In genomic region chr13:33402975-33403374, GRCh38 we compare ENCODE assay signal across 2 cellular contexts.
TF ChIP-seq lines count a peak whose summit lies in the region.

No MANE protein-coding gene starts in this region.

TF ChIP-seq in GM23338, 12 proteins besides CTCF, POLR2A, EP300 and RAD21:
- TF ChIP-seq, protein P1, sequence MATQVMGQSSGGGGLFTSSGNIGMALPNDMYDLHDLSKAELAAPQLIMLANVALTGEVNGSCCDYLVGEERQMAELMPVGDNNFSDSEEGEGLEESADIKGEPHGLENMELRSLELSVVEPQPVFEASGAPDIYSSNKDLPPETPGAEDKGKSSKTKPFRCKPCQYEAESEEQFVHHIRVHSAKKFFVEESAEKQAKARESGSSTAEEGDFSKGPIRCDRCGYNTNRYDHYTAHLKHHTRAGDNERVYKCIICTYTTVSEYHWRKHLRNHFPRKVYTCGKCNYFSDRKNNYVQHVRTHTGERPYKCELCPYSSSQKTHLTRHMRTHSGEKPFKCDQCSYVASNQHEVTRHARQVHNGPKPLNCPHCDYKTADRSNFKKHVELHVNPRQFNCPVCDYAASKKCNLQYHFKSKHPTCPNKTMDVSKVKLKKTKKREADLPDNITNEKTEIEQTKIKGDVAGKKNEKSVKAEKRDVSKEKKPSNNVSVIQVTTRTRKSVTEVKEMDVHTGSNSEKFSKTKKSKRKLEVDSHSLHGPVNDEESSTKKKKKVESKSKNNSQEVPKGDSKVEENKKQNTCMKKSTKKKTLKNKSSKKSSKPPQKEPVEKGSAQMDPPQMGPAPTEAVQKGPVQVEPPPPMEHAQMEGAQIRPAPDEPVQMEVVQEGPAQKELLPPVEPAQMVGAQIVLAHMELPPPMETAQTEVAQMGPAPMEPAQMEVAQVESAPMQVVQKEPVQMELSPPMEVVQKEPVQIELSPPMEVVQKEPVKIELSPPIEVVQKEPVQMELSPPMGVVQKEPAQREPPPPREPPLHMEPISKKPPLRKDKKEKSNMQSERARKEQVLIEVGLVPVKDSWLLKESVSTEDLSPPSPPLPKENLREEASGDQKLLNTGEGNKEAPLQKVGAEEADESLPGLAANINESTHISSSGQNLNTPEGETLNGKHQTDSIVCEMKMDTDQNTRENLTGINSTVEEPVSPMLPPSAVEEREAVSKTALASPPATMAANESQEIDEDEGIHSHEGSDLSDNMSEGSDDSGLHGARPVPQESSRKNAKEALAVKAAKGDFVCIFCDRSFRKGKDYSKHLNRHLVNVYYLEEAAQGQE (IDR thresholded peaks at IDR 0.05; ENCODE audit: unreplicated experiment): no peak

TF ChIP-seq in H1, 55 proteins besides CTCF, POLR2A, EP300 and RAD21:
- TF ChIP-seq TAF7 (optimal IDR thresholded peaks at IDR 0.05; ENCODE audit: borderline replicate concordance, low read depth, low read length) (no peak), RBBP5 (IDR thresholded peaks at IDR 0.05; ENCODE audit: borderline replicate concordance, low read depth, low read length) (no peak), HDAC6 (IDR thresholded peaks at IDR 0.05; ENCODE audit: low read depth, low read length) (no peak), CEBPB (IDR thresholded peaks at IDR 0.05; ENCODE audit: low read depth, low read length) (no peak)
- TF ChIP-seq, protein P2, sequence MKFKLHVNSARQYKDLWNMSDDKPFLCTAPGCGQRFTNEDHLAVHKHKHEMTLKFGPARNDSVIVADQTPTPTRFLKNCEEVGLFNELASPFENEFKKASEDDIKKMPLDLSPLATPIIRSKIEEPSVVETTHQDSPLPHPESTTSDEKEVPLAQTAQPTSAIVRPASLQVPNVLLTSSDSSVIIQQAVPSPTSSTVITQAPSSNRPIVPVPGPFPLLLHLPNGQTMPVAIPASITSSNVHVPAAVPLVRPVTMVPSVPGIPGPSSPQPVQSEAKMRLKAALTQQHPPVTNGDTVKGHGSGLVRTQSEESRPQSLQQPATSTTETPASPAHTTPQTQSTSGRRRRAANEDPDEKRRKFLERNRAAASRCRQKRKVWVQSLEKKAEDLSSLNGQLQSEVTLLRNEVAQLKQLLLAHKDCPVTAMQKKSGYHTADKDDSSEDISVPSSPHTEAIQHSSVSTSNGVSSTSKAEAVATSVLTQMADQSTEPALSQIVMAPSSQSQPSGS (IDR thresholded peaks at IDR 0.05; ENCODE audit: low read length): no peak
